ENCODE assay signal across 8 cellular contexts in genomic region chr2:6826081-6826913, GRCh38. TPM values are rescaled to one million over a fixed set of nuclear protein-coding genes. Genes with fewer than 3 reads are reported as not detected.
A peak's percentile ranks its signal among the peaks of the same experiment; 100 is the strongest.
DNase-seq lines count a peak whose midpoint lies in the region; ATAC-seq and TF ChIP-seq lines count a peak whose summit lies in the region.

No MANE protein-coding gene starts in this region.

- no peak overlapping the region for H3K4me3 Mint-ChIP-seq in activated T-helper 17 cell treated with anti-CD3 and anti-CD28 coated beads, Interleukin-2, amount 50 U/mL, for 72 hours

- H3K9me3 ChIP-seq in PC-3 (ENCODE audit: low read length) (0 out of 2 replicates have a peak, but pooled peaks cover 4% of the 10 kb centered on the region), left ventricle myocardium inferior (replicated peaks) (peaks cover 10% of the 10 kb centered on the region), vagina (no peaks in the 10 kb centered on the region)

- H3K9me2 ChIP-seq in PC-3 (replicated peaks; ENCODE audit: low read length) = no peaks in the 10 kb centered on the region

- H2AFZ ChIP-seq in PC-3 (ENCODE audit: low read length) = no peak overlapping the region

- no peak for TF ChIP-seq POLR2A in vagina (IDR thresholded peaks at IDR 0.05)

- no peaks in the 10 kb centered on the region for H3K36me3 Mint-ChIP-seq in activated T-helper 17 cell treated with anti-CD3 and anti-CD28 coated beads, Interleukin-2, amount 50 U/mL, for 72 hours (ENCODE audit: low read depth)

- H3K4me1 ChIP-seq in PC-3 (ENCODE audit: insufficient read depth, low read length) (peaks cover 17% of the 10 kb centered on the region), left ventricle myocardium inferior (peaks cover 33% of the 10 kb centered on the region), vagina (peaks cover 14% of the 10 kb centered on the region)

- peak overlapping the region; percentile 77 for H3K9ac ChIP-seq in PC-3 (ENCODE audit: low read length)

- peak; percentile 32 for DNase-seq in COR-L47 (lab: John Stamatoyannopoulos, UW)
- DNase-seq in GM19240 (ENCODE audit: insufficient read length, low spot score) = peak; percentile 38
- peak; percentile 93 for DNase-seq in PC-3
- DNase-seq in left ventricle myocardium inferior = no peak
- DNase-seq in stimulated activated CD4-positive, alpha-beta T cell treated with anti-CD3 and anti-CD28 coated beads, Interleukin-1b, Interleukin-23, amount 100 ng/mL, for 48 hours = peak; percentile 60
- DNase-seq in vagina (ENCODE audit: extremely low spot score in 2 of 2) = no peak

- no peaks in the 10 kb centered on the region for H3K4me1 Mint-ChIP-seq in activated T-helper 17 cell treated with anti-CD3 and anti-CD28 coated beads, Interleukin-2, amount 50 U/mL, for 72 hours

- no peaks in the 10 kb centered on the region for H4K20me1 ChIP-seq in PC-3 (ENCODE audit: low read length)

- H3K4me2 ChIP-seq in PC-3 (ENCODE audit: low read length) = peak overlapping the region; percentile 42; the same call in 1 of the 2 replicates

- ATAC-seq in HG03196 (IDR thresholded peaks at IDR 0.05; ENCODE audit: unreplicated experiment) = peak; percentile 97
- ATAC-seq in PC-3 = peak; percentile 90
- peak; percentile 93 for ATAC-seq in activated T-helper 17 cell treated with anti-CD3 and anti-CD28 coated beads, Interleukin-2, amount 50 U/mL, for 72 hours (replicated peaks)

- H3F3A ChIP-seq in PC-3 (ENCODE audit: low read length, unreplicated experiment) = no peaks in the 10 kb centered on the region

- BruUV-seq in PC-3 (replicated peaks; lab: Mats Ljungman, UMichigan) = no TSS peak

- H3K27me3 ChIP-seq in PC-3 (ENCODE audit: low read length) (peaks cover 14% of the 10 kb centered on the region; the same call in 1 of the 2 replicates), left ventricle myocardium inferior (ENCODE audit: low read depth) (no peaks in the 10 kb centered on the region), vagina (no peaks in the 10 kb centered on the region)

- no peaks in the 10 kb centered on the region for H3K79me2 ChIP-seq in PC-3 (ENCODE audit: low read length)

- H3K27ac ChIP-seq in PC-3 (ENCODE audit: low read length) (peak overlapping the region; percentile 94), left ventricle myocardium inferior (replicated peaks) (no peak overlapping the region), vagina (no peak overlapping the region)

- H3K36me3 ChIP-seq in PC-3 (ENCODE audit: low read depth, low read length) (no peaks in the 10 kb centered on the region), left ventricle myocardium inferior (no peaks in the 10 kb centered on the region), vagina (no peaks in the 10 kb centered on the region)

- CTCF ChIA-PET in PC-3 (lab: Charles Lee) = interaction anchor here (0.6 kb wide), 1 partner anchor 33 kb away, joined by 4 read pairs; no protein-coding TSS in a partner anchor

- POLR2A ChIA-PET in PC-3 (lab: Charles Lee; ENCODE audit: unreplicated experiment) = no interaction called here

- no peak overlapping the region for H3K4me3 ChIP-seq in PC-3 (ENCODE audit: low read length)
- H3K4me3 ChIP-seq in left ventricle myocardium inferior = no peak overlapping the region
- no peak overlapping the region for H3K4me3 ChIP-seq in vagina

- peaks cover 5% of the 10 kb centered on the region for H3K9me3 Mint-ChIP-seq in activated T-helper 17 cell treated with anti-CD3 and anti-CD28 coated beads, Interleukin-2, amount 50 U/mL, for 72 hours

- TF ChIP-seq CTCF in PC-3 (conservative IDR thresholded peaks at IDR 0.05; ENCODE audit: low read depth, low read length) = peak; percentile 94
- TF ChIP-seq CTCF in left ventricle myocardium inferior (IDR thresholded peaks at IDR 0.05; ENCODE audit: borderline replicate concordance) = peak; percentile 67
- TF ChIP-seq CTCF in vagina (IDR thresholded peaks at IDR 0.05) = no peak

- no peak overlapping the region for H3K27ac Mint-ChIP-seq in activated T-helper 17 cell treated with anti-CD3 and anti-CD28 coated beads, Interleukin-2, amount 50 U/mL, for 72 hours

- intact Hi-C loops in PC-3 (cut with micrococcal nuclease) (loop anchor here (1.0 kb wide), 4 partner anchors 40 to 258 kb away; no protein-coding TSS in a partner anchor), left ventricle myocardium inferior (cut with micrococcal nuclease) (no loop called here), vagina (cut with DNase I) (no loop called here)

- no peaks in the 10 kb centered on the region for H3K27me3 Mint-ChIP-seq in activated T-helper 17 cell treated with anti-CD3 and anti-CD28 coated beads, Interleukin-2, amount 50 U/mL, for 72 hours

RNA-seq across cellular contexts. Expression of gene CMPK2, which starts 39.4 kb away (rescaled TPM):
- total RNA-seq in PC-3 (2014; rRNA removed) (5.0 and 6.5 TPM in 2 replicates), left ventricle myocardium inferior (3.2 TPM), vagina (5.6 TPM)
- 1 to 10 TPM; 2.0 to 2.6 TPM for total RNA-seq in activated T-helper 17 cell treated with anti-CD3 and anti-CD28 coated beads, Interleukin-2, amount 50 U/mL, for 72 hours

RNA-seq across cellular contexts. Expression of gene RSAD2, which starts 51.3 kb away (rescaled TPM):
- total RNA-seq in PC-3 (2014; rRNA removed) = 0.35 and 2.1 TPM in 2 replicates
- total RNA-seq in activated T-helper 17 cell treated with anti-CD3 and anti-CD28 coated beads, Interleukin-2, amount 50 U/mL, for 72 hours = 1 to 10 TPM; 2.8 to 4.5 TPM
- 2.4 TPM for total RNA-seq in left ventricle myocardium inferior
- total RNA-seq in vagina = 0.25 TPM

Comparison
In these comparisons a context has a peak if more than half of its experiments do, and no peak if none do; other contexts are left out.
1. DNase-seq: peak in COR-L47 (single experiment), GM19240 (single experiment), PC-3 (single experiment) and stimulated activated CD4-positive, alpha-beta T cell treated with anti-CD3 and anti-CD28 coated beads, Interleukin-1b, Interleukin-23, amount 100 ng/mL, for 48 hours (single experiment); none in left ventricle myocardium inferior (single experiment) and vagina (0 of 2).
2. CTCF ChIP-seq: peak in PC-3 (single experiment) and left ventricle myocardium inferior (single experiment); none in vagina (0 of 3).
3. Peak in every context shown above with its lines, with median percentiles within 50 percentile points of each other: ATAC-seq.